Comparison of ENCODE assay signal across 8 cellular contexts in the genomic region with DNA sequence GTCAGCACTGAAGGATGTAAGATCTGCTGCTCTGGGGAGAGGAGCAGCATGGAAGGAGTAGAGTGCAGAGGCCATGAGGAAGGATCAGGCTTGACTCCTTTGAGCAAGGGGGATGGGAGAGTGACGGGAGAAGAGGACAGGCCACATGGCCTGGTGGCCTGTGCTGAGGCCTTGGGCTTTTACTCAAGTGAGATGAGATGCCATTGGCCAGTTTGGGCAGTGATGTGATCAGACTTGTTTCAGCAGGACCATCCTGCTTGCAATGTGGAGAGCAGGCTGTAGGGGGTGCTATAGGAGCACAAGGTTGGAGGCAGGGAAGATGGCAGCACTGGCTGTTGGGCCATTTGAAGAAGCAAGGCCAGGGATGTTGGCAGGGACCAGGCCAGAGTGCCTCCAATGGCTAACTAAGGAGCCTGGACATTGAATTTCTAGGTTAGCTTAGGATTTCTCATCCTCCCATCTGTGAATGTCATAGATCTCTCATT. TPM values are rescaled to one million over a fixed set of nuclear protein-coding genes. Genes with fewer than 3 reads are reported as not detected.
DNase-seq lines count a peak whose midpoint lies in the region.

No MANE protein-coding gene starts in this region.

- DNase-seq in NCI-H2081 (lab: John Stamatoyannopoulos, UW), result peak; percentile 22 to 45
- no peak for DNase-seq in NCI-H2081 treated with DMSO at 0.1 percent for 48 hours (lab: John Stamatoyannopoulos, UW)
- peak; percentile 6 for DNase-seq in NCI-H748 treated with DMSO at 0.1 percent for 48 hours (lab: John Stamatoyannopoulos, UW)
- DNase-seq in activated T-helper 1 cell treated with anti-CD3 and anti-CD28 coated beads, Interleukin-12 subunit alpha, Interleukin-12 subunit beta, Interleukin-2, Interleukin-4 antibody, amounts not matched to agents 30 ng/mL and 10 ng/mL and 1 ng/mL, durations not matched to agents 14 hours and 24 hours and 36 hours (ENCODE audit: low spot score), result peak; percentile 28
- peak; percentile 70 for DNase-seq in iPS DF 19.7 (ENCODE audit: low read depth, low spot score)
- peak; percentile 11 to 47 for DNase-seq in stimulated activated CD8-positive, alpha-beta memory T cell treated with anti-CD3 and anti-CD28 coated beads, Interleukin-7, amount 100 ng/mL, for 48 hours (ENCODE audit: extremely low read depth in 1 of 2, low read depth in 1 of 2)
- no peak for DNase-seq in Ammon's horn (ENCODE audit: low spot score)
- no peak for DNase-seq in NCI-H1436 (lab: John Stamatoyannopoulos, UW)

- peaks cover 14% of the 10 kb centered on the region for H3K4me1 Mint-ChIP-seq in activated T-helper 1 cell treated with anti-CD3 and anti-CD28 coated beads, Interleukin-12 subunit alpha, Interleukin-12 subunit beta, Interleukin-2, Interleukin-4 antibody, amounts not matched to agents 30 ng/mL and 10 ng/mL and 1 ng/mL, durations not matched to agents 14 hours and 24 hours and 36 hours (ENCODE audit: low read depth)

- H3K36me3 Mint-ChIP-seq in activated T-helper 1 cell treated with anti-CD3 and anti-CD28 coated beads, Interleukin-12 subunit alpha, Interleukin-12 subunit beta, Interleukin-2, Interleukin-4 antibody, amounts not matched to agents 30 ng/mL and 10 ng/mL and 1 ng/mL, durations not matched to agents 14 hours and 24 hours and 36 hours (ENCODE audit: low read depth), result peaks cover 7% of the 10 kb centered on the region

- no peak overlapping the region for H3K27ac Mint-ChIP-seq in activated T-helper 1 cell treated with anti-CD3 and anti-CD28 coated beads, Interleukin-12 subunit alpha, Interleukin-12 subunit beta, Interleukin-2, Interleukin-4 antibody, amounts not matched to agents 30 ng/mL and 10 ng/mL and 1 ng/mL, durations not matched to agents 14 hours and 24 hours and 36 hours

- H3K4me3 Mint-ChIP-seq in activated T-helper 1 cell treated with anti-CD3 and anti-CD28 coated beads, Interleukin-12 subunit alpha, Interleukin-12 subunit beta, Interleukin-2, Interleukin-4 antibody, amounts not matched to agents 30 ng/mL and 10 ng/mL and 1 ng/mL, durations not matched to agents 14 hours and 24 hours and 36 hours, result no peak overlapping the region

- no peaks in the 10 kb centered on the region for H3K9me3 Mint-ChIP-seq in activated T-helper 1 cell treated with anti-CD3 and anti-CD28 coated beads, Interleukin-12 subunit alpha, Interleukin-12 subunit beta, Interleukin-2, Interleukin-4 antibody, amounts not matched to agents 30 ng/mL and 10 ng/mL and 1 ng/mL, durations not matched to agents 14 hours and 24 hours and 36 hours

- peaks cover 2% of the 10 kb centered on the region for H3K27me3 Mint-ChIP-seq in activated T-helper 1 cell treated with anti-CD3 and anti-CD28 coated beads, Interleukin-12 subunit alpha, Interleukin-12 subunit beta, Interleukin-2, Interleukin-4 antibody, amounts not matched to agents 30 ng/mL and 10 ng/mL and 1 ng/mL, durations not matched to agents 14 hours and 24 hours and 36 hours (ENCODE audit: insufficient read depth)

- intact Hi-C loops in activated T-helper 1 cell treated with anti-CD3 and anti-CD28 coated beads, Interleukin-12 subunit alpha, Interleukin-12 subunit beta, Interleukin-2, Interleukin-4 antibody, amounts not matched to agents 30 ng/mL and 10 ng/mL and 1 ng/mL, durations not matched to agents 14 hours and 24 hours and 36 hours (cut with micrococcal nuclease), result no loop called here

RNA-seq across cellular contexts. Expression of a gene that starts 23.6 kb away (rescaled TPM):
- total RNA-seq in activated T-helper 1 cell treated with anti-CD3 and anti-CD28 coated beads, Interleukin-12 subunit alpha, Interleukin-12 subunit beta, Interleukin-2, Interleukin-4 antibody, amounts not matched to agents 30 ng/mL and 10 ng/mL and 1 ng/mL, durations not matched to agents 14 hours and 24 hours and 36 hours, result not detected in 2 replicates

RNA-seq across cellular contexts. Expression of a gene that starts 34.9 kb away (rescaled TPM):
- total RNA-seq in activated T-helper 1 cell treated with anti-CD3 and anti-CD28 coated beads, Interleukin-12 subunit alpha, Interleukin-12 subunit beta, Interleukin-2, Interleukin-4 antibody, amounts not matched to agents 30 ng/mL and 10 ng/mL and 1 ng/mL, durations not matched to agents 14 hours and 24 hours and 36 hours, result 14.4 TPM in 2 replicates

Comparison
In these comparisons a context has a peak if more than half of its experiments do, and no peak if none do; other contexts are left out.
1. DNase-seq: peak in NCI-H2081 (2 of 2), NCI-H748 treated with DMSO at 0.1 percent for 48 hours (single experiment), activated T-helper 1 cell treated with anti-CD3 and anti-CD28 coated beads, Interleukin-12 subunit alpha, Interleukin-12 subunit beta, Interleukin-2, Interleukin-4 antibody, amounts not matched to agents 30 ng/mL and 10 ng/mL and 1 ng/mL, durations not matched to agents 14 hours and 24 hours and 36 hours (single experiment), iPS DF 19.7 (single experiment) and stimulated activated CD8-positive, alpha-beta memory T cell treated with anti-CD3 and anti-CD28 coated beads, Interleukin-7, amount 100 ng/mL, for 48 hours (2 of 2); none in NCI-H2081 treated with DMSO at 0.1 percent for 48 hours (single experiment), Ammon's horn (single experiment) and NCI-H1436 (single experiment).